ENCODE assay signal across 15 cellular contexts in genomic region chr3:171940250-171940649, GRCh38.
"Had no signal": no experiment of that assay in that cellular context is flagged by ENCODE, and none has a peak within 500 bp of the region (broad histone marks: within the 10 kb centered on the region; RNA-seq: fewer than 3 reads in every experiment).

No MANE protein-coding gene starts in this region.

- H3K9me3 ChIP-seq: gastrocnemius medialis, psoas muscle had no signal

- H3K4me1 ChIP-seq: gastrocnemius medialis, psoas muscle had no signal

- ATAC-seq: gastrocnemius medialis; left lobe of liver; natural killer cell; psoas muscle; sciatic nerve; stimulated activated naive B cell treated with anti-CD40 and anti-IgM and Interleukin-4, amounts not matched to agents 10 μg/mL and 1 μg/mL and 100 μg/mL, for 72 hours; stimulated activated naive CD8-positive, alpha-beta T cell treated with anti-CD3 and anti-CD28 coated beads, Interleukin-15, amount 100 ng/mL, for 72 hours had no signal

- FAIRE-seq: colon, urothelium cell line had no signal

- DNase-seq: cerebellar nuclear complex; gastrocnemius medialis; mammary epithelial cell; natural killer cell; psoas muscle; retina; stimulated activated CD4-positive, alpha-beta T cell treated with anti-CD3 and anti-CD28 coated beads, Interleukin-2, amount 100 ng/mL, for 24 hours; stimulated activated CD4-positive, alpha-beta T cell treated with anti-CD3 and anti-CD28 coated beads, Interleukin-4, amount 100 ng/mL, for 4 hours; stimulated activated naive B cell treated with anti-CD40 and anti-IgM and Interleukin-4, amounts not matched to agents 10 μg/mL and 1 μg/mL and 100 μg/mL, for 72 hours; stimulated activated naive CD8-positive, alpha-beta T cell treated with anti-CD3 and anti-CD28 coated beads, Interleukin-15, amount 100 ng/mL, for 72 hours; trophoblast cell had no signal

- H3K27ac ChIP-seq: gastrocnemius medialis, psoas muscle had no signal

- H3K4me3 ChIP-seq: gastrocnemius medialis, psoas muscle had no signal

- H3K36me3 ChIP-seq: gastrocnemius medialis had no signal

- H3K27me3 ChIP-seq: gastrocnemius medialis had no signal
